In the genomic region with DNA sequence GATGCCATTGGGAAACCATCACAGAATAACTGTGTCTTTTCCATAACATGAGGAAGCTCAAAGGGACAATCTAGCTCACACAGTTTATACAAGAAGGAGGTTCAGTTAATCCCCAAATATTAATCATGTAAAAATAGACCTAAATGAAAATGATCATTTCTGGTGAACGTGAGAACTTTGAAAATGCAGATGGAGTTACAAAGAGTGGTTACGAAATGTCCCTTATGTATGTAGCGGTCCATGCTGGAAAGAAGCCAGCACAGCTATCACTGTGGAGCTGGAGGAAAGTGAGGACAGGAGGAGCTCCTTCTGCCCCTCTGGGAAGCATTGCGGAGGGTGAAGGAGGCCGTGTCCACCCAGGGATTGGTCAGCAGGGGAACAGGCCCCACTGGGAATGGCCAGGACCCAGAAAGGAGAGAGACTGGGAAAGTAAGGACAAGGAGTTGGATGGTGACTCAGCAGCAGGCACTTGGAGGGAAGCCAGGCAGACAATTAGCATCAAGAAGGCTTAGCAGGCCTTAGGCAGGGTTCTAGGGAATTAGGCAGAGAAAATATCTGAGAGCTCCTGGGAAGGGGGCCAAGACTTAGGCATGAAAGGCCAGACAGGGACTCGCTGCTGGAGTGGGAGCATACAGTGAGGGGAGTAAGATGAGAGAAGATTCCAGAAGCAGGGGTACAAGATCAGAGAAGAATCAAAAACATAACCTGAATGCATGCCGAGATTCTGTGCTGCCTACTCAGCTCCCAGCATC, we compare ENCODE assay signal across 8 cellular contexts.
DNase-seq lines count a peak whose midpoint lies in the region; ATAC-seq and TF ChIP-seq lines count a peak whose summit lies in the region.

No MANE protein-coding gene starts in this region.

- H3K36me3 Mint-ChIP-seq in endodermal cell (ENCODE audit: low read depth): no peaks in the 10 kb centered on the region
- H3K36me3 Mint-ChIP-seq in activated naive CD4-positive, alpha-beta T cell treated with anti-CD3 and anti-CD28 coated beads, Interleukin-2, amount 10 ng/mL, durations not matched to agents 7 days and 5 days: no peaks in the 10 kb centered on the region

- WGBS in endodermal cell (ENCODE audit: insufficient coverage in 1 of 2, insufficient read length in 1 of 2), 2 experiments: 90 to 96% methylated on average over 7 of the region's 7 CpGs

- no peaks in the 10 kb centered on the region for H3K9me3 Mint-ChIP-seq in endodermal cell
- H3K9me3 Mint-ChIP-seq in activated naive CD4-positive, alpha-beta T cell treated with anti-CD3 and anti-CD28 coated beads, Interleukin-2, amount 10 ng/mL, durations not matched to agents 7 days and 5 days: no peaks in the 10 kb centered on the region

- no peaks in the 10 kb centered on the region for H3K9me3 ChIP-seq in endodermal cell (ENCODE audit: control insufficient read depth, low read length)

- peaks cover 56% of the 10 kb centered on the region for H3K27me3 Mint-ChIP-seq in endodermal cell (ENCODE audit: insufficient read depth)
- H3K27me3 Mint-ChIP-seq in activated naive CD4-positive, alpha-beta T cell treated with anti-CD3 and anti-CD28 coated beads, Interleukin-2, amount 10 ng/mL, durations not matched to agents 7 days and 5 days: peaks cover 67% of the 10 kb centered on the region

- ATAC-seq in GM21390 (IDR thresholded peaks at IDR 0.05; ENCODE audit: unreplicated experiment): no peak

- H3K4me3 Mint-ChIP-seq in endodermal cell: no peak overlapping the region
- H3K4me3 Mint-ChIP-seq in activated naive CD4-positive, alpha-beta T cell treated with anti-CD3 and anti-CD28 coated beads, Interleukin-2, amount 10 ng/mL, durations not matched to agents 7 days and 5 days: no peak overlapping the region

- peaks cover 34% of the 10 kb centered on the region for H3K4me1 Mint-ChIP-seq in endodermal cell
- H3K4me1 Mint-ChIP-seq in activated naive CD4-positive, alpha-beta T cell treated with anti-CD3 and anti-CD28 coated beads, Interleukin-2, amount 10 ng/mL, durations not matched to agents 7 days and 5 days: no peaks in the 10 kb centered on the region

- H3K36me3 ChIP-seq in endodermal cell (ENCODE audit: control insufficient read depth, insufficient read depth, low read length): no peaks in the 10 kb centered on the region

- no peak for TF ChIP-seq CTCF in endodermal cell (conservative IDR thresholded peaks at IDR 0.05)

- no peak overlapping the region for H3K27ac ChIP-seq in endodermal cell (ENCODE audit: low read depth, low read length)

- peaks cover 39% of the 10 kb centered on the region for H3K27me3 ChIP-seq in endodermal cell (ENCODE audit: control insufficient read depth, insufficient read depth, low read length, poor library complexity, severe bottlenecking)

- no peak overlapping the region for H3K9ac ChIP-seq in endodermal cell (ENCODE audit: extremely low read depth, low read length, poor library complexity, severe bottlenecking)

- peak; percentile 93 for DNase-seq in GM04504 (ENCODE audit: low read depth)
- peak; percentile 97 for DNase-seq in NCI-H524 treated with DMSO at 0.1 percent for 48 hours (lab: John Stamatoyannopoulos, UW)
- DNase-seq in endodermal cell: peak; percentile 66
- DNase-seq in midbrain (lab: John Stamatoyannopoulos, UW): peak; percentile 65
- DNase-seq in stimulated activated CD4-positive, alpha-beta T cell treated with anti-CD3 and anti-CD28 coated beads, Interleukin-4, amount 100 ng/mL, for 1 hour: no peak
- no peak for DNase-seq in stimulated activated CD4-positive, alpha-beta T cell treated with anti-CD3 and anti-CD28 coated beads, Interleukin-12 subunit alpha, Interleukin-12 subunit beta, amount 100 ng/mL, for 4 hours
- DNase-seq in activated naive CD4-positive, alpha-beta T cell treated with anti-CD3 and anti-CD28 coated beads, Interleukin-2, amount 10 ng/mL, durations not matched to agents 7 days and 5 days: no peak

- peaks cover 6% of the 10 kb centered on the region for H3K4me1 ChIP-seq in endodermal cell (ENCODE audit: control insufficient read depth, insufficient read depth, low read length)

- CTCF ChIA-PET in activated naive CD4-positive, alpha-beta T cell treated with anti-CD3 and anti-CD28 coated beads, Interleukin-2, amount 10 ng/mL, durations not matched to agents 7 days and 5 days (lab: Charles Lee): interaction anchor here (0.5 to 3.9 kb wide), 13 partner anchors 10 to 810 kb away, joined by 3 to 47 read pairs (median 3); no protein-coding TSS in a partner anchor

- no peak overlapping the region for H3K4me3 ChIP-seq in endodermal cell (ENCODE audit: low read length)

- H3K27ac Mint-ChIP-seq in endodermal cell: peak overlapping the region; percentile 56
- no peak overlapping the region for H3K27ac Mint-ChIP-seq in activated naive CD4-positive, alpha-beta T cell treated with anti-CD3 and anti-CD28 coated beads, Interleukin-2, amount 10 ng/mL, durations not matched to agents 7 days and 5 days

Comparison
In these comparisons a context has a peak if more than half of its experiments do, and no peak if none do; other contexts are left out.
1. DNase-seq: peak in GM04504 (single experiment), NCI-H524 treated with DMSO at 0.1 percent for 48 hours (single experiment), endodermal cell (single experiment) and midbrain (single experiment); none in stimulated activated CD4-positive, alpha-beta T cell treated with anti-CD3 and anti-CD28 coated beads, Interleukin-4, amount 100 ng/mL, for 1 hour (single experiment), stimulated activated CD4-positive, alpha-beta T cell treated with anti-CD3 and anti-CD28 coated beads, Interleukin-12 subunit alpha, Interleukin-12 subunit beta, amount 100 ng/mL, for 4 hours (single experiment) and activated naive CD4-positive, alpha-beta T cell treated with anti-CD3 and anti-CD28 coated beads, Interleukin-2, amount 10 ng/mL, durations not matched to agents 7 days and 5 days (single experiment).